Comparison of ENCODE assay signal across 17 cellular contexts in the genomic region with DNA sequence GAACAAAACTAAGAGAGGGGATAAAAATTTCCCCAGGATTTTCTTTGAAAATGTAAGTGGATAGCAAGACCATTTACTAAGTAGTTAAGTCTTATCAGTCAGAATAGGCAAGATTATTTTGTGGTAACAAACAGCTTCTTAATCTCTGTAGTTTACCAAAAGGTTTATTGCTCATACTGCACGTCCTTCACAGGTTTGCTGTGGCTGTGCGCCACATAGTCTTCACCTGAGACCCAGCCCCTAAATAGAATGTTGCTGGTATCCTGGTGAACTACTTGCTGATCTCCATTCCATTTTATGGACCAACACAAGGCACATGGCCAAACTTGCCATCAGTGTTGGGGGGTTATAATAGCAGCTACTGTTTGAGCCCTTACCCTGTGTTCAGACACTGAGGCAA. TPM values are rescaled to one million over a fixed set of nuclear protein-coding genes. Genes with fewer than 3 reads are reported as not detected.
DNase-seq lines count a peak whose midpoint lies in the region; ATAC-seq, FAIRE-seq and TF ChIP-seq lines count a peak whose summit lies in the region.
"Had no signal": no experiment of that assay in that cellular context is flagged by ENCODE, and none has a peak within 500 bp of the region (broad histone marks: within the 10 kb centered on the region; RNA-seq: fewer than 3 reads in every experiment).

No MANE protein-coding gene starts in this region.

- H3F3A ChIP-seq in GM23338 (replicated peaks; ENCODE audit: low read depth), result no peaks in the 10 kb centered on the region

- peaks cover 18% of the 10 kb centered on the region for H3K4me1 Mint-ChIP-seq in GM23338

- no peak for ATAC-seq in GM23338
- ATAC-seq: A549 had no signal

- no peaks in the 10 kb centered on the region for H3K9me2 ChIP-seq in GM23338 (ENCODE audit: insufficient read depth)

- FAIRE-seq in GM12891 (lab: Jason Lieb, UNC), result peak; percentile 38
- FAIRE-seq: A549 had no signal

- H3K4me3 ChIP-seq in H7 (ENCODE audit: insufficient read depth, low read depth, low read length), result no peak overlapping the region
- no peak overlapping the region for H3K4me3 ChIP-seq in osteoblast (ENCODE audit: insufficient read depth, low read length)
- H3K4me3 ChIP-seq in GM23338, result no peak overlapping the region
- H3K4me3 ChIP-seq: A549, BLaER1 had no signal

- H3K27ac ChIP-seq in osteoblast (ENCODE audit: low read depth, low read length), result no peak overlapping the region
- H3K27ac ChIP-seq in GM23338 (ENCODE audit: low read depth), result no peak overlapping the region
- H3K27ac ChIP-seq: BLaER1 had no signal

- H3K27me3 Mint-ChIP-seq in GM23338 (ENCODE audit: insufficient read depth, low read depth, poor library complexity), result peaks cover 2% of the 10 kb centered on the region
- H3K27me3 Mint-ChIP-seq: CD8-positive, alpha-beta memory T cell; IgD-negative memory B cell had no signal

- H3K79me2 ChIP-seq in osteoblast (ENCODE audit: insufficient read depth, low read length) (peaks cover 29% of the 10 kb centered on the region), GM23338 (replicated peaks; ENCODE audit: insufficient read depth) (peaks cover 17% of the 10 kb centered on the region)

- no peak overlapping the region for H2AFZ ChIP-seq in osteoblast (ENCODE audit: low read length)
- H2AFZ ChIP-seq in GM23338, result no peak overlapping the region

- H4K20me1 ChIP-seq in osteoblast (ENCODE audit: insufficient read depth, low read length) (no peaks in the 10 kb centered on the region), GM23338 (replicated peaks; ENCODE audit: insufficient read depth) (no peaks in the 10 kb centered on the region)
- H4K20me1 ChIP-seq: BLaER1 had no signal

- H3K4me1 ChIP-seq in osteoblast (ENCODE audit: insufficient read depth, low read length) (peaks cover 28% of the 10 kb centered on the region), GM23338 (ENCODE audit: insufficient read depth) (peaks cover 22% of the 10 kb centered on the region)
- H3K4me1 ChIP-seq: BLaER1, Caco-2 had no signal

- H3K36me3 ChIP-seq in H7 (replicated peaks; ENCODE audit: control insufficient read depth, insufficient read depth, low read length), result no peaks in the 10 kb centered on the region
- no peaks in the 10 kb centered on the region for H3K36me3 ChIP-seq in osteoblast (ENCODE audit: insufficient read depth, low read length)
- no peaks in the 10 kb centered on the region; the same call in 1 of the 2 replicates for H3K36me3 ChIP-seq in GM23338 (ENCODE audit: insufficient read depth)

- no peaks in the 10 kb centered on the region for H3K9me3 ChIP-seq in osteoblast (ENCODE audit: low read depth, low read length)
- H3K9me3 ChIP-seq: A549, Caco-2 had no signal

- no peak for DNase-seq in GM12891 (ENCODE audit: insufficient read length, low spot score)
- DNase-seq in H7, result peak; percentile 11
- DNase-seq in amniotic epithelial cell (ENCODE audit: low read depth), result peak; percentile 2
- peak; percentile 55 for DNase-seq in osteoblast (ENCODE audit: insufficient read length, low spot score, missing footprints)
- DNase-seq in H4 (ENCODE audit: low spot score), result no peak
- no peak for DNase-seq in superior temporal gyrus (ENCODE audit: extremely low spot score)
- no peak for DNase-seq in GM23338 (ENCODE audit: low spot score)
- no peak for DNase-seq in AG08395 (ENCODE audit: low spot score)
- DNase-seq: AML-193; Caco-2; CD8-positive, alpha-beta memory T cell; DMS53; GOT3; KG1 had no signal

- H3K27me3 ChIP-seq in H7 (ENCODE audit: control insufficient read depth, insufficient read depth, low read length) (no peaks in the 10 kb centered on the region), osteoblast (ENCODE audit: insufficient read depth, low read length) (no peaks in the 10 kb centered on the region), GM23338 (ENCODE audit: insufficient read depth) (no peaks in the 10 kb centered on the region)
- H3K27me3 ChIP-seq: BLaER1 had no signal

- H3K9me3 Mint-ChIP-seq in GM23338, result peaks cover 25% of the 10 kb centered on the region

- no peak for TF ChIP-seq POLR2A in GM12891 (IDR thresholded peaks at IDR 0.05; ENCODE audit: low read depth, low read length)

- no peak overlapping the region for H3K4me2 ChIP-seq in osteoblast (ENCODE audit: insufficient read depth, low read length)
- H3K4me2 ChIP-seq in GM23338, result no peak overlapping the region
- H3K4me2 ChIP-seq: BLaER1 had no signal

- H3K36me3 Mint-ChIP-seq in GM23338 (ENCODE audit: low read depth), result peaks cover 52% of the 10 kb centered on the region

- no peak overlapping the region for H3K27ac Mint-ChIP-seq in GM23338
- H3K27ac Mint-ChIP-seq: IgD-negative memory B cell had no signal

- TF ChIP-seq CTCF in osteoblast (IDR thresholded peaks at IDR 0.05; ENCODE audit: extremely low read depth, low read depth, low read length) (no peak), GM23338 (conservative IDR thresholded peaks at IDR 0.05; ENCODE audit: low read depth in 2 of 2) (no peak)

- no peak overlapping the region for H3K4me3 Mint-ChIP-seq in GM23338
- H3K4me3 Mint-ChIP-seq: CD8-positive, alpha-beta memory T cell had no signal

TF ChIP-seq in GM12891, 5 proteins besides CTCF, POLR2A, EP300 and RAD21:
- TF ChIP-seq SPI1 (IDR thresholded peaks at IDR 0.05; ENCODE audit: low read depth, low read length) (no peak), PAX5 (IDR thresholded peaks at IDR 0.05; ENCODE audit: insufficient read depth, low read length, severe bottlenecking) (no peak), POU2F2 (IDR thresholded peaks at IDR 0.05; ENCODE audit: low read depth, low read length) (no peak), POLR2AphosphoS5 (IDR thresholded peaks at IDR 0.05; ENCODE audit: low read depth, low read length) (no peak), TAF1 (IDR thresholded peaks at IDR 0.05; ENCODE audit: low read depth, low read length) (no peak)

TF ChIP-seq in GM23338, 12 proteins besides CTCF, POLR2A, EP300 and RAD21 (continues in another document):
- no peak for TF ChIP-seq EZH2 (IDR thresholded peaks at IDR 0.05; ENCODE audit: low read depth, unreplicated experiment)
- no peak for TF ChIP-seq ZNF114 (CRISPR knock-in tag; IDR thresholded peaks at IDR 0.05)
- TF ChIP-seq, protein P1, sequence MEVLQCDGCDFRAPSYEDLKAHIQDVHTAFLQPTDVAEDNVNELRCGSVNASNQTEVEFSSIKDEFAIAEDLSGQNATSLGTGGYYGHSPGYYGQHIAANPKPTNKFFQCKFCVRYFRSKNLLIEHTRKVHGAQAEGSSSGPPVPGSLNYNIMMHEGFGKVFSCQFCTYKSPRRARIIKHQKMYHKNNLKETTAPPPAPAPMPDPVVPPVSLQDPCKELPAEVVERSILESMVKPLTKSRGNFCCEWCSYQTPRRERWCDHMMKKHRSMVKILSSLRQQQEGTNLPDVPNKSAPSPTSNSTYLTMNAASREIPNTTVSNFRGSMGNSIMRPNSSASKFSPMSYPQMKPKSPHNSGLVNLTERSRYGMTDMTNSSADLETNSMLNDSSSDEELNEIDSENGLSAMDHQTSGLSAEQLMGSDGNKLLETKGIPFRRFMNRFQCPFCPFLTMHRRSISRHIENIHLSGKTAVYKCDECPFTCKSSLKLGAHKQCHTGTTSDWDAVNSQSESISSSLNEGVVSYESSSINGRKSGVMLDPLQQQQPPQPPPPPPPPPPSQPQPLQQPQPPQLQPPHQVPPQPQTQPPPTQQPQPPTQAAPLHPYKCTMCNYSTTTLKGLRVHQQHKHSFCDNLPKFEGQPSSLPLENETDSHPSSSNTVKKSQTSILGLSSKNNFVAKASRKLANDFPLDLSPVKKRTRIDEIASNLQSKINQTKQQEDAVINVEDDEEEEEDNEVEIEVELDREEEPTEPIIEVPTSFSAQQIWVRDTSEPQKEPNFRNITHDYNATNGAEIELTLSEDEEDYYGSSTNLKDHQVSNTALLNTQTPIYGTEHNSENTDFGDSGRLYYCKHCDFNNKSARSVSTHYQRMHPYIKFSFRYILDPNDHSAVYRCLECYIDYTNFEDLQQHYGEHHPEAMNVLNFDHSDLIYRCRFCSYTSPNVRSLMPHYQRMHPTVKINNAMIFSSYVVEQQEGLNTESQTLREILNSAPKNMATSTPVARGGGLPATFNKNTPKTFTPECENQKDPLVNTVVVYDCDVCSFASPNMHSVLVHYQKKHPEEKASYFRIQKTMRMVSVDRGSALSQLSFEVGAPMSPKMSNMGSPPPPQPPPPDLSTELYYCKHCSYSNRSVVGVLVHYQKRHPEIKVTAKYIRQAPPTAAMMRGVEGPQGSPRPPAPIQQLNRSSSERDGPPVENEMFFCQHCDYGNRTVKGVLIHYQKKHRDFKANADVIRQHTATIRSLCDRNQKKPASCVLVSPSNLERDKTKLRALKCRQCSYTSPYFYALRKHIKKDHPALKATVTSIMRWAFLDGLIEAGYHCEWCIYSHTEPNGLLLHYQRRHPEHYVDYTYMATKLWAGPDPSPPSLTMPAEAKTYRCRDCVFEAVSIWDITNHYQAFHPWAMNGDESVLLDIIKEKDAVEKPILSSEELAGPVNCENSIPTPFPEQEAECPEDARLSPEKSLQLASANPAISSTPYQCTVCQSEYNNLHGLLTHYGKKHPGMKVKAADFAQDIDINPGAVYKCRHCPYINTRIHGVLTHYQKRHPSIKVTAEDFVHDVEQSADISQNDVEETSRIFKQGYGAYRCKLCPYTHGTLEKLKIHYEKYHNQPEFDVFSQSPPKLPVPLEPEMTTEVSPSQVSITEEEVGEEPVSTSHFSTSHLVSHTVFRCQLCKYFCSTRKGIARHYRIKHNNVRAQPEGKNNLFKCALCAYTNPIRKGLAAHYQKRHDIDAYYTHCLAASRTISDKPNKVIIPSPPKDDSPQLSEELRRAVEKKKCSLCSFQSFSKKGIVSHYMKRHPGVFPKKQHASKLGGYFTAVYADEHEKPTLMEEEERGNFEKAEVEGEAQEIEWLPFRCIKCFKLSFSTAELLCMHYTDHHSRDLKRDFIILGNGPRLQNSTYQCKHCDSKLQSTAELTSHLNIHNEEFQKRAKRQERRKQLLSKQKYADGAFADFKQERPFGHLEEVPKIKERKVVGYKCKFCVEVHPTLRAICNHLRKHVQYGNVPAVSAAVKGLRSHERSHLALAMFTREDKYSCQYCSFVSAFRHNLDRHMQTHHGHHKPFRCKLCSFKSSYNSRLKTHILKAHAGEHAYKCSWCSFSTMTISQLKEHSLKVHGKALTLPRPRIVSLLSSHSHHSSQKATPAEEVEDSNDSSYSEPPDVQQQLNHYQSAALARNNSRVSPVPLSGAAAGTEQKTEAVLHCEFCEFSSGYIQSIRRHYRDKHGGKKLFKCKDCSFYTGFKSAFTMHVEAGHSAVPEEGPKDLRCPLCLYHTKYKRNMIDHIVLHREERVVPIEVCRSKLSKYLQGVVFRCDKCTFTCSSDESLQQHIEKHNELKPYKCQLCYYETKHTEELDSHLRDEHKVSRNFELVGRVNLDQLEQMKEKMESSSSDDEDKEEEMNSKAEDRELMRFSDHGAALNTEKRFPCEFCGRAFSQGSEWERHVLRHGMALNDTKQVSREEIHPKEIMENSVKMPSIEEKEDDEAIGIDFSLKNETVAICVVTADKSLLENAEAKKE (CRISPR knock-in tag; IDR thresholded peaks at IDR 0.05), result no peak

RNA-seq across cellular contexts. Expression of gene FNDC3A, which starts 44.6 kb away (rescaled TPM):
- 12.8 TPM for polyA plus RNA-seq in GM12891 (2012; ENCODE audit: low read depth, missing spikeins)
- total RNA-seq in H7 (2014; rRNA removed; shearing (Covaris generic)), result 22.8 and 38.0 TPM in 2 replicates
- total RNA-seq in osteoblast, result 50.7 and 51.3 TPM in 2 replicates
- total RNA-seq in H4 (2014; rRNA removed; shearing (Covaris generic)), result 10.4 and 16.6 TPM in 2 replicates
- 31.1 and 32.0 TPM in 2 replicates for total RNA-seq in GM23338 (2014; rRNA removed; shearing (Covaris generic))
- 9.9 and 10.3 TPM in 2 replicates for polyA plus RNA-seq in GM23338 (2016; fragmentation: Nextera tagmentation; extraction: Ambion mirVana)

Comparison
In these comparisons a context has a peak if more than half of its experiments do, and no peak if none do; other contexts are left out.
1. DNase-seq: peak in H7 (single experiment), amniotic epithelial cell (single experiment) and osteoblast (single experiment); none in GM12891 (single experiment), H4 (single experiment), superior temporal gyrus (single experiment), GM23338 (single experiment) and AG08395 (single experiment).